8 cellular contexts compared by ENCODE assay signal in the genomic region with DNA sequence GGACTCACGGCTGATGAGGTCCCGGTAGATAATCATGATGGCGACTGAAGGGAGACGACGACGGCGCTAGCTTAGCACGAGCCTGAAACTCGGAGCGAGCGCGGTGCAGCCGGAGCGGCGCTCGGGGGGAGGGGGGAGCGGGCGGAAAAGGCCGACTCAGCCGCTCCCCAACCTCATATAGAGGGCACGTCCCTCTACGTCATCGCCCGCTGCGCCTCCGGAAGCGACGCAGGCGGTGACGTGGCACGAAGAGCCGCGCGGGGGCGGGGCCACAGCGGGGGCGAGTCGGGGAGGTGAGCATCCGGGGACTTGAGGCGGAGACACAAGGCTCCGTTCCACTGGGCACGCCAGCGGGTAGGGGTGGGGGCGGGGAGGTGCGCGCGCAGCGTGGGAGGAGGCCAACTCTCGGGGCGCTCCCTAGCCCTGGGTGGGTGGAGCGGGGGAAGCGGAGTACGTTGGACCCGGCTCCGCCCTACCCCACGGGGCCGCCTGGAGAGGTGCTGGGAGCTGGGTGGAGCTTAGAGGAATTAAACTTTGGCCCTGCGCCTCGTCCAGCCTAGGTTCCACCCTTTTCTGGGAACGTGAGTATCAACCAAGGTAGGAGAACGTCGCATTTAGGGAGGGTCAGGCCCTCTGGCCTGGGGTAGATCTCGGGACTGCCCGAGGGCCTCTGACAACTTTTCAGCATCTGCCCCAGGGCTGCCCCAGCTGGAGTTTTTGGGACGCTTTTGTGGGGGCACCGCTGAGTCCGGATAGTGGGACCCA. TPM values are rescaled to one million over a fixed set of nuclear protein-coding genes. Genes with fewer than 3 reads are reported as not detected.
DNase-seq lines count a peak whose midpoint lies in the region; ATAC-seq and TF ChIP-seq lines count a peak whose summit lies in the region.

TSS of gene TPT1 (minus strand) at position 150 of the 765 bp plus-strand sequence. CDS start at position 36, 114 bp downstream.

- no peaks in the 10 kb centered on the region for H3K9me3 Mint-ChIP-seq in activated naive CD4-positive, alpha-beta T cell treated with anti-CD3 and anti-CD28 coated beads, Interleukin-2, amount 50 U/mL, for 72 hours

- H3K27ac ChIP-seq in osteoblast (ENCODE audit: low read depth, low read length) (peak within 1 kb of the TSS; percentile 94), thoracic aorta (peak within 1 kb of the TSS; percentile 100)

- H3K4me3 ChIP-seq in GM06990 (replicated peaks; ENCODE audit: low read depth, low read length) = peak within 1 kb of the TSS; percentile 97
- H3K4me3 ChIP-seq in osteoblast (ENCODE audit: insufficient read depth, low read length) = peak within 1 kb of the TSS; percentile 94
- H3K4me3 ChIP-seq in thoracic aorta = peak within 1 kb of the TSS; percentile 97

- peaks cover 62% of the 10 kb centered on the region for H3K79me2 ChIP-seq in osteoblast (ENCODE audit: insufficient read depth, low read length)

- H3K4me1 ChIP-seq in osteoblast (ENCODE audit: insufficient read depth, low read length) (peaks cover 38% of the 10 kb centered on the region), thoracic aorta (ENCODE audit: control insufficient read depth in 1 of 2, low read depth in 2 of 2) (peaks cover 26 to 50% of the 10 kb centered on the region in 2 donors)

- DNase-seq in GM06990 (ENCODE audit: extremely low read depth, insufficient read length) = peak; percentile 100
- peak; percentile 96 for DNase-seq in NCI-H1092 (lab: John Stamatoyannopoulos, UW)
- peak; percentile 98 to 99 for DNase-seq in activated naive CD4-positive, alpha-beta T cell treated with anti-CD3 and anti-CD28 coated beads, Interleukin-2, amount 50 U/mL, for 72 hours (ENCODE audit: low spot score in 2 of 2)
- DNase-seq in glomerular endothelial cell (ENCODE audit: extremely low read depth, low read depth, low spot score) = peak; percentile 64
- DNase-seq in osteoblast (ENCODE audit: insufficient read length, low spot score, missing footprints) = peak; percentile 99
- DNase-seq in thoracic aorta (ENCODE audit: low spot score) = peak; percentile 96

- H2AFZ ChIP-seq in osteoblast (ENCODE audit: low read length) = peak within 1 kb of the TSS; percentile 94

- no peak for TF ChIP-seq CTCF in GM06990 (IDR thresholded peaks at IDR 0.05; ENCODE audit: insufficient read depth, low read length, poor library complexity, severe bottlenecking)
- TF ChIP-seq CTCF in osteoblast (IDR thresholded peaks at IDR 0.05; ENCODE audit: extremely low read depth, low read depth, low read length) = no peak
- TF ChIP-seq CTCF in thoracic aorta (IDR thresholded peaks at IDR 0.05) = no peak

- peaks cover 42% of the 10 kb centered on the region for H4K20me1 ChIP-seq in osteoblast (ENCODE audit: insufficient read depth, low read length)

- ATAC-seq in HG02588 (IDR thresholded peaks at IDR 0.05; ENCODE audit: unreplicated experiment) (peak; percentile 83), SK-N-SH treated with all-trans-retinoic acid at 6 μM for 48 hours (peak; percentile 94), thoracic aorta (ENCODE audit: insufficient number of reproducible peaks, low FRiP score, low read depth) (peak; percentile 89)
- ATAC-seq in activated naive CD4-positive, alpha-beta T cell treated with anti-CD3 and anti-CD28 coated beads, Interleukin-2, amount 50 U/mL, for 72 hours = peak; percentile 86 to 87

- no peaks in the 10 kb centered on the region for H3K27me3 ChIP-seq in GM06990 (replicated peaks; ENCODE audit: control insufficient read depth, insufficient read depth, low read length)
- H3K27me3 ChIP-seq in osteoblast (ENCODE audit: insufficient read depth, low read length) = no peaks in the 10 kb centered on the region
- no peaks in the 10 kb centered on the region for H3K27me3 ChIP-seq in thoracic aorta (replicated peaks; ENCODE audit: insufficient read depth)

- H3K36me3 Mint-ChIP-seq in activated naive CD4-positive, alpha-beta T cell treated with anti-CD3 and anti-CD28 coated beads, Interleukin-2, amount 50 U/mL, for 72 hours = peaks cover 51 to 60% of the 10 kb centered on the region in 2 donors

- H3K36me3 ChIP-seq in GM06990 (ENCODE audit: control insufficient read depth, insufficient read depth, low read length) (peaks cover 11% of the 10 kb centered on the region), osteoblast (ENCODE audit: insufficient read depth, low read length) (peaks cover 52% of the 10 kb centered on the region), thoracic aorta (peaks cover 39% of the 10 kb centered on the region)

- peak within 1 kb of the TSS; percentile 91 for H3K4me2 ChIP-seq in osteoblast (ENCODE audit: insufficient read depth, low read length)

- peak within 1 kb of the TSS; percentile 99 for H3K27ac Mint-ChIP-seq in activated naive CD4-positive, alpha-beta T cell treated with anti-CD3 and anti-CD28 coated beads, Interleukin-2, amount 50 U/mL, for 72 hours

- H3K9me3 ChIP-seq in osteoblast (ENCODE audit: low read depth, low read length) (no peaks in the 10 kb centered on the region), thoracic aorta (no peaks in the 10 kb centered on the region)

TF ChIP-seq in SK-N-SH treated with all-trans-retinoic acid at 6 μM for 48 hours, 23 proteins besides CTCF, POLR2A, EP300 and RAD21:
- TF ChIP-seq ZC3H10 (CRISPR knock-in tag; IDR thresholded peaks at IDR 0.05) (no peak), TCF4 (CRISPR knock-in tag; IDR thresholded peaks at IDR 0.05; ENCODE audit: borderline replicate concordance) (no peak), BACH2 (CRISPR knock-in tag; IDR thresholded peaks at IDR 0.05; ENCODE audit: borderline replicate concordance) (no peak), CSDC2 (CRISPR knock-in tag; IDR thresholded peaks at IDR 0.05) (no peak), ISL1 (CRISPR knock-in tag; IDR thresholded peaks at IDR 0.05) (no peak), ZFP30 (CRISPR knock-in tag; IDR thresholded peaks at IDR 0.05) (no peak), TSHZ2 (CRISPR knock-in tag; IDR thresholded peaks at IDR 0.05) (no peak)
- TF ChIP-seq, protein P1, sequence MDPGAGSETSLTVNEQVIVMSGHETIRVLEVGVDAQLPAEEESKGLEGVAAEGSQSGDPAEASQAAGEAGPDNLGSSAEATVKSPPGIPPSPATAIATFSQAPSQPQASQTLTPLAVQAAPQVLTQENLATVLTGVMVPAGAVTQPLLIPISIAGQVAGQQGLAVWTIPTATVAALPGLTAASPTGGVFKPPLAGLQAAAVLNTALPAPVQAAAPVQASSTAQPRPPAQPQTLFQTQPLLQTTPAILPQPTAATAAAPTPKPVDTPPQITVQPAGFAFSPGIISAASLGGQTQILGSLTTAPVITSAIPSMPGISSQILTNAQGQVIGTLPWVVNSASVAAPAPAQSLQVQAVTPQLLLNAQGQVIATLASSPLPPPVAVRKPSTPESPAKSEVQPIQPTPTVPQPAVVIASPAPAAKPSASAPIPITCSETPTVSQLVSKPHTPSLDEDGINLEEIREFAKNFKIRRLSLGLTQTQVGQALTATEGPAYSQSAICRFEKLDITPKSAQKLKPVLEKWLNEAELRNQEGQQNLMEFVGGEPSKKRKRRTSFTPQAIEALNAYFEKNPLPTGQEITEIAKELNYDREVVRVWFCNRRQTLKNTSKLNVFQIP (CRISPR knock-in tag; IDR thresholded peaks at IDR 0.05; ENCODE audit: borderline replicate concordance, low read depth) = no peak

RNA-seq across cellular contexts. Expression of gene TPT1, which starts in this region (rescaled TPM):
- total RNA-seq in activated naive CD4-positive, alpha-beta T cell treated with anti-CD3 and anti-CD28 coated beads, Interleukin-2, amount 50 U/mL, for 72 hours = 1,000 to 10,000 TPM; 2,995 to 3,818 TPM
- 1,954 and 2,152 TPM in 2 replicates for total RNA-seq in glomerular endothelial cell
- total RNA-seq in osteoblast = 2,232 and 2,713 TPM in 2 replicates
- total RNA-seq in thoracic aorta = 1,000 to 10,000 TPM; 1,970 to 2,340 TPM

Comparison
In these comparisons a context has a peak if more than half of its experiments do, and no peak if none do; other contexts are left out.
1. Peak in every context shown above with its lines: DNase-seq, ATAC-seq, H3K4me3 ChIP-seq and H3K27ac ChIP-seq.